In the genomic region with DNA sequence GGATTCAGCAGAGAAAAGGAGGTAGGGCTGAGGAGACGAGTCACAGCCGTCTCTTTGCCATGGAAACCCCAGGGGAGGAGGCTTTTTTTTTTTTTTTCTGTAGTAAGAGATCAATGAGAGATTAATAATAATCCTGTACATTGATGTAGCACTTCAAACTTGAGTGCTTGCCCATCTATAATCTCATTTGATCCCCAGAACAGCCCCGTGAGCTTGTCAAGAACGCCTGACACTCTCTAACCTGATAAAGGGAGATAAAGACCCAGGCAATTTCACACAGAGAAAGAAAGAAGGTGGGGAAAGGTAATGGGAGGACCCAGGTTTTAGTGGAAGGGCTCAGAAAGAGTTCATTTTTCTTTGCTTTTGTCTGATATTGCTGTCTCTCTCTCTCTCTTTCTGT, we compare ENCODE assay signal across 9 cellular contexts.
"Had no signal": no experiment of that assay in that cellular context is flagged by ENCODE, and none has a peak within 500 bp of the region (broad histone marks: within the 10 kb centered on the region; RNA-seq: fewer than 3 reads in every experiment).

No MANE protein-coding gene starts in this region.

- H3K27me3 Mint-ChIP-seq: IgD-negative memory B cell had no signal

- H3K4me1 Mint-ChIP-seq: IgD-negative memory B cell had no signal

- H2AFZ ChIP-seq: GM23248 had no signal

- H3K4me3 ChIP-seq: GM23248, HAP-1 had no signal

- H3K27ac ChIP-seq: GM23248, HL-60 had no signal

- DNase-seq: GM23248, GOT3, H7, HFFc6 had no signal

- H3K4me3 Mint-ChIP-seq: HFFc6, IgD-negative memory B cell had no signal

- H3K27ac Mint-ChIP-seq: HFFc6, IgD-negative memory B cell had no signal

- H3K9me3 ChIP-seq: HAP-1 had no signal

- H3K36me3 ChIP-seq: HAP-1 had no signal

- H3K9ac ChIP-seq: GM23248 had no signal

- H3K4me1 ChIP-seq: HAP-1 had no signal

- FAIRE-seq: HepG2 had no signal

- ATAC-seq: HCT116, HepG2 had no signal

- H3K36me3 Mint-ChIP-seq: IgD-negative memory B cell had no signal
